ENCODE assay signal across 39 cellular contexts in genomic region chr12:48053883-48054282, GRCh38. TPM values are rescaled to one million over a fixed set of nuclear protein-coding genes. Genes with fewer than 3 reads are reported as not detected.
"Had no signal": no experiment of that assay in that cellular context is flagged by ENCODE, and none has a peak within 500 bp of the region (broad histone marks: within the 10 kb centered on the region; RNA-seq: fewer than 3 reads in every experiment).

No MANE protein-coding gene starts in this region.

- H3K4me3 ChIP-seq: adrenal gland, ascending aorta, body of pancreas, breast epithelium, cardiac muscle cell had no signal

- H3K27me3 Mint-ChIP-seq: activated naive CD4-positive, alpha-beta T cell treated with anti-CD3 and anti-CD28 coated beads, Interleukin-2, amount 10 ng/mL, durations not matched to agents 7 days and 5 days; activated naive CD4-positive, alpha-beta T cell treated with anti-CD3 and anti-CD28 coated beads, Interleukin-2, amount 50 U/mL, for 24 hours; activated naive CD8-positive, alpha-beta T cell; activated naive CD8-positive, alpha-beta T cell treated with anti-CD3 and anti-CD28 coated beads for 36 hours; activated naive CD8-positive, alpha-beta T cell treated with anti-CD3 and anti-CD28 coated beads, Interleukin-2, amount 10 ng/mL, durations not matched to agents 7 days and 5 days; activated naive CD8-positive, alpha-beta T cell treated with anti-CD3 and anti-CD28 coated beads, Interleukin-2, amount 50 U/mL, for 24 hours; activated T-cell treated with anti-CD3 and anti-CD28 coated beads, Interleukin-2, amount 50 U/mL, for 24 hours; activated T-helper 17 cell treated with anti-CD3 and anti-CD28 coated beads, Interleukin-2, amount 50 U/mL, for 72 hours; brain; central memory CD8-positive, alpha-beta T cell had no signal

- H3K4me3 Mint-ChIP-seq: activated naive CD4-positive, alpha-beta T cell treated with anti-CD3 and anti-CD28 coated beads for 36 hours; activated naive CD4-positive, alpha-beta T cell treated with anti-CD3 and anti-CD28 coated beads, Interleukin-2, amount 10 ng/mL, durations not matched to agents 7 days and 5 days; activated naive CD4-positive, alpha-beta T cell treated with anti-CD3 and anti-CD28 coated beads, Interleukin-2, amount 50 U/mL, for 24 hours; activated naive CD8-positive, alpha-beta T cell; activated naive CD8-positive, alpha-beta T cell treated with anti-CD3 and anti-CD28 coated beads for 36 hours; activated naive CD8-positive, alpha-beta T cell treated with anti-CD3 and anti-CD28 coated beads, Interleukin-2, amount 10 ng/mL, durations not matched to agents 7 days and 5 days; activated naive CD8-positive, alpha-beta T cell treated with anti-CD3 and anti-CD28 coated beads, Interleukin-2, amount 50 U/mL, for 24 hours; activated T-cell treated with anti-CD3 and anti-CD28 coated beads, Interleukin-2, amount 50 U/mL, for 24 hours; activated T-cell treated with anti-CD3 and anti-CD28 coated beads, Interleukin-2, amount 50 U/mL, for 4 hours; activated T-cell treated with anti-CD3 and anti-CD28 coated beads, Interleukin-2, amount 50 U/mL, for 72 hours; activated T-helper 1 cell treated with anti-CD3 and anti-CD28 coated beads, Interleukin-12 subunit alpha, Interleukin-12 subunit beta, Interleukin-2, Interleukin-4 antibody, amounts not matched to agents 30 ng/mL and 10 ng/mL and 1 ng/mL, durations not matched to agents 14 hours and 24 hours and 36 hours; activated T-helper 17 cell treated with anti-CD3 and anti-CD28 coated beads, Interleukin-2, amount 50 U/mL, for 72 hours; brain; central memory CD8-positive, alpha-beta T cell had no signal

- H3K9me3 Mint-ChIP-seq: central memory CD8-positive, alpha-beta T cell had no signal

- H3K4me1 Mint-ChIP-seq: activated naive CD8-positive, alpha-beta T cell treated with anti-CD3 and anti-CD28 coated beads for 36 hours; activated naive CD8-positive, alpha-beta T cell treated with anti-CD3 and anti-CD28 coated beads, Interleukin-2, amount 50 U/mL, for 24 hours; activated T-helper 17 cell treated with anti-CD3 and anti-CD28 coated beads, Interleukin-2, amount 50 U/mL, for 72 hours; brain; central memory CD8-positive, alpha-beta T cell had no signal

- H3K9me3 ChIP-seq: body of pancreas, breast epithelium had no signal

- ATAC-seq: activated naive CD8-positive, alpha-beta T cell treated with anti-CD3 and anti-CD28 coated beads, Interleukin-2, amount 50 U/mL, for 24 hours; activated T-cell treated with anti-CD3 and anti-CD28 coated beads, Interleukin-2, amount 50 U/mL, for 4 hours; activated T-cell treated with anti-CD3 and anti-CD28 coated beads, Interleukin-2, amount 50 U/mL, for 72 hours; activated T-helper 17 cell treated with anti-CD3 and anti-CD28 coated beads, Interleukin-2, amount 50 U/mL, for 72 hours; body of pancreas had no signal

- H3K27ac ChIP-seq: adrenal gland, ascending aorta, body of pancreas, brain microvascular endothelial cell, breast epithelium, cardiac muscle cell had no signal

- H3K27ac Mint-ChIP-seq: activated naive CD4-positive, alpha-beta T cell treated with anti-CD3 and anti-CD28 coated beads for 36 hours; activated naive CD4-positive, alpha-beta T cell treated with anti-CD3 and anti-CD28 coated beads, Interleukin-2, amount 10 ng/mL, durations not matched to agents 7 days and 5 days; activated naive CD4-positive, alpha-beta T cell treated with anti-CD3 and anti-CD28 coated beads, Interleukin-2, amount 50 U/mL, for 24 hours; activated naive CD4-positive, alpha-beta T cell treated with anti-CD3 and anti-CD28 coated beads, Interleukin-2, amount 50 U/mL, for 72 hours; activated naive CD8-positive, alpha-beta T cell; activated naive CD8-positive, alpha-beta T cell treated with anti-CD3 and anti-CD28 coated beads for 36 hours; activated naive CD8-positive, alpha-beta T cell treated with anti-CD3 and anti-CD28 coated beads, Interleukin-2, amount 10 ng/mL, durations not matched to agents 7 days and 5 days; activated naive CD8-positive, alpha-beta T cell treated with anti-CD3 and anti-CD28 coated beads, Interleukin-2, amount 50 U/mL, for 24 hours; activated T-cell treated with anti-CD3 and anti-CD28 coated beads, Interleukin-2, amount 50 U/mL, for 24 hours; activated T-cell treated with anti-CD3 and anti-CD28 coated beads, Interleukin-2, amount 50 U/mL, for 72 hours; activated T-helper 1 cell treated with anti-CD3 and anti-CD28 coated beads, Interleukin-12 subunit alpha, Interleukin-12 subunit beta, Interleukin-2, Interleukin-4 antibody, amounts not matched to agents 30 ng/mL and 10 ng/mL and 1 ng/mL, durations not matched to agents 14 hours and 24 hours and 36 hours; activated T-helper 17 cell treated with anti-CD3 and anti-CD28 coated beads, Interleukin-2, amount 50 U/mL, for 72 hours; activated T-helper 2 cell treated with anti-CD3 and anti-CD28 coated beads, Interferon-gamma antibody, Interleukin-2, Interleukin-4, amounts not matched to agents 10 μg/mL and 5 μg/mL and 100 μg/mL, durations not matched to agents 14 hours and 24 hours and 36 hours; brain had no signal

- DNase-seq: activated effector memory CD4-positive, alpha-beta T cell treated with anti-CD3 and anti-CD28 coated beads, Interleukin-2, amount 50 U/mL, for 16 hours; activated effector memory CD4-positive, alpha-beta T cell treated with Interleukin-2 at 50 U/mL for 16 hours; activated gamma-delta T cell; activated gamma-delta T cell treated with Interleukin-2 at 50 U/mL for 16 hours; activated naive CD4-positive, alpha-beta T cell; activated naive CD4-positive, alpha-beta T cell treated with anti-CD3 and anti-CD28 coated beads for 36 hours; activated naive CD4-positive, alpha-beta T cell treated with anti-CD3 and anti-CD28 coated beads, Interleukin-2, amount 10 ng/mL, durations not matched to agents 7 days and 5 days; activated naive CD4-positive, alpha-beta T cell treated with anti-CD3 and anti-CD28 coated beads, Interleukin-2, amount 50 U/mL, for 16 hours; activated naive CD4-positive, alpha-beta T cell treated with Interleukin-2 at 50 U/mL for 16 hours; activated naive CD8-positive, alpha-beta T cell treated with anti-CD3 and anti-CD28 coated beads for 36 hours; activated naive CD8-positive, alpha-beta T cell treated with anti-CD3 and anti-CD28 coated beads, Interleukin-2, amount 10 ng/mL, durations not matched to agents 7 days and 5 days; activated naive CD8-positive, alpha-beta T cell treated with anti-CD3 and anti-CD28 coated beads, Interleukin-2, amount 50 U/mL, for 24 hours; activated T-cell treated with anti-CD3 and anti-CD28 coated beads for 4 hours; activated T-cell treated with anti-CD3 and anti-CD28 coated beads, Interleukin-2, amount 50 U/mL, for 1 hour; activated T-cell treated with anti-CD3 and anti-CD28 coated beads, Interleukin-2, amount 50 U/mL, for 24 hours; activated T-cell treated with anti-CD3 and anti-CD28 coated beads, Interleukin-2, amount 50 U/mL, for 4 hours; activated T-cell treated with anti-CD3 and anti-CD28 coated beads, Interleukin-2, amount 50 U/mL, for 48 hours; activated T-cell treated with anti-CD3 and anti-CD28 coated beads, Interleukin-2, amount 50 U/mL, for 72 hours; adrenal gland; amniotic stem cell; amygdala; anterior cingulate cortex; aorta; body of pancreas; brain microvascular endothelial cell; caudate nucleus; central memory CD4-positive, alpha-beta T cell; cerebellar nuclear complex had no signal

- H3K4me1 ChIP-seq: ascending aorta, body of pancreas, breast epithelium had no signal

- H3K27me3 ChIP-seq: adrenal gland, ascending aorta, body of pancreas, brain microvascular endothelial cell, breast epithelium, cardiac muscle cell had no signal

- H3K36me3 ChIP-seq: breast epithelium had no signal

RNA-seq across cellular contexts. Expression of gene COL2A1, which starts 49.6 kb away (rescaled TPM):
- total RNA-seq: activated naive CD4-positive, alpha-beta T cell treated with anti-CD3 and anti-CD28 coated beads for 36 hours; activated naive CD4-positive, alpha-beta T cell treated with anti-CD3 and anti-CD28 coated beads, Interleukin-2, amount 50 U/mL, for 72 hours; activated naive CD8-positive, alpha-beta T cell treated with anti-CD3 and anti-CD28 coated beads, Interleukin-2, amount 10 ng/mL, durations not matched to agents 7 days and 5 days; activated T-helper 17 cell treated with anti-CD3 and anti-CD28 coated beads, Interleukin-2, amount 50 U/mL, for 72 hours; aorta; ascending aorta; body of pancreas had no signal
